In the genomic region with DNA sequence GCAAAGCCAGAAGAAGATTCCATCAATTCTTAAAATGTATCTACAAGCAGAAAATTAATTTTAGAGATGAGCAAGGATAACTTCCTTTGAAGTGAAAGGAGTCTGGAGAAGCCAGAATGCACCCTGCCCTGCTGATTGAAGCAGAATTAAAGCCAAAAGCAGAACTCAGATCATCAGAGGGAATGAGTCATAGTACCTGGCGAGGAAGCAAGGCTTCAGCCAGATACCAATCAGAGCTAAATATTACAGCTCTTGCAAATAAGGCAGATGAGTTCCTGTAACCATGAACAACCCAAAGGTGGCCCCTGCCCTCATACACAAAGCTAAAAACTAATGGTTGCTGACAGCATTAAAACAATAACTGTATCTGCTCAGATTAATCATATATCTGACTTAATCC, we compare ENCODE assay signal across 11 cellular contexts. TPM values are rescaled to one million over a fixed set of nuclear protein-coding genes. Genes with fewer than 3 reads are reported as not detected.
DNase-seq lines count a peak whose midpoint lies in the region; ATAC-seq, FAIRE-seq and TF ChIP-seq lines count a peak whose summit lies in the region.
"Had no signal": no experiment of that assay in that cellular context is flagged by ENCODE, and none has a peak within 500 bp of the region (broad histone marks: within the 10 kb centered on the region; RNA-seq: fewer than 3 reads in every experiment).

No MANE protein-coding gene starts in this region.

- no peak for TF ChIP-seq CTCF in bronchial epithelial cell (IDR thresholded peaks at IDR 0.05; ENCODE audit: insufficient read depth, low read length, severe bottlenecking)

- POLR2A ChIA-PET in CD8-positive, alpha-beta memory T cell (lab: Charles Lee) = no interaction called here

- FAIRE-seq in bronchial epithelial cell (lab: Jason Lieb, UNC) = no peak

- H3K4me1 ChIP-seq in CD8-positive, alpha-beta memory T cell (ENCODE audit: insufficient read depth, low read length) = no peaks in the 10 kb centered on the region
- H3K4me1 ChIP-seq: body of pancreas, thyroid gland had no signal

- no peak overlapping the region for H3K4me3 ChIP-seq in bronchial epithelial cell (ENCODE audit: low read depth, low read length)
- H3K4me3 ChIP-seq in CD8-positive, alpha-beta memory T cell (ENCODE audit: low read length) = no peak overlapping the region
- H3K4me3 ChIP-seq: body of pancreas, thyroid gland had no signal

- ATAC-seq in HG03442 (IDR thresholded peaks at IDR 0.05; ENCODE audit: unreplicated experiment) = no peak
- ATAC-seq: body of pancreas; naive thymus-derived CD8-positive, alpha-beta T cell had no signal

- H3K27ac ChIP-seq in CD8-positive, alpha-beta memory T cell (ENCODE audit: low read depth, low read length) = no peak overlapping the region
- H3K27ac ChIP-seq: body of pancreas, thyroid gland had no signal

- peaks cover 0 to 15% (median 5%) of the 10 kb centered on the region in 3 donors for H3K36me3 Mint-ChIP-seq in CD8-positive, alpha-beta memory T cell

- no peaks in the 10 kb centered on the region for H3K9me3 ChIP-seq in CD8-positive, alpha-beta memory T cell (ENCODE audit: low read length)
- H3K9me3 ChIP-seq: body of pancreas, thyroid gland had no signal

- H3K4me1 Mint-ChIP-seq in CD8-positive, alpha-beta memory T cell = no peaks in the 10 kb centered on the region

- H3K4me3 Mint-ChIP-seq in CD8-positive, alpha-beta memory T cell = no peak overlapping the region
- H3K4me3 Mint-ChIP-seq: naive thymus-derived CD8-positive, alpha-beta T cell had no signal

- CTCF ChIA-PET in CD8-positive, alpha-beta memory T cell (lab: Charles Lee) = no interaction called here

- H3K27me3 Mint-ChIP-seq in CD8-positive, alpha-beta memory T cell = peaks cover 38 to 62% of the 10 kb centered on the region in 2 donors

- peaks cover 13 to 28% (median 25%) of the 10 kb centered on the region in 5 donors for H3K9me3 Mint-ChIP-seq in CD8-positive, alpha-beta memory T cell

- DNase-seq in HCEC 1CT (peak; percentile 67), NOMO-1 (lab: John Stamatoyannopoulos, UW; ENCODE audit: unreplicated experiment in 2 of 2) (peak; percentile 75 to 91), bronchial epithelial cell (ENCODE audit: low read depth) (peak; percentile 93), pons (ENCODE audit: low spot score) (peak; percentile 28)
- DNase-seq in CD8-positive, alpha-beta memory T cell = no peak
- no peak for DNase-seq in stimulated activated CD4-positive, alpha-beta T cell treated with anti-CD3 and anti-CD28 coated beads, Interleukin-4, amount 100 ng/mL, for 4 hours
- DNase-seq: naive thymus-derived CD8-positive, alpha-beta T cell; stimulated activated CD4-positive, alpha-beta T cell treated with anti-CD3 and anti-CD28 coated beads, Interleukin-2, amount 100 ng/mL, for 24 hours; thyroid gland had no signal

- no peaks in the 10 kb centered on the region for H3K36me3 ChIP-seq in bronchial epithelial cell (ENCODE audit: control insufficient read depth, insufficient read depth, low read length)
- H3K36me3 ChIP-seq in CD8-positive, alpha-beta memory T cell (ENCODE audit: insufficient read depth, low read length) = no peaks in the 10 kb centered on the region
- H3K36me3 ChIP-seq: thyroid gland had no signal

- H3K27me3 ChIP-seq in bronchial epithelial cell (ENCODE audit: control insufficient read depth, insufficient read depth, low read length) = no peaks in the 10 kb centered on the region
- H3K27me3 ChIP-seq in CD8-positive, alpha-beta memory T cell (ENCODE audit: insufficient read depth, low read length, poor library complexity, severe bottlenecking) = no peaks in the 10 kb centered on the region
- H3K27me3 ChIP-seq: body of pancreas, thyroid gland had no signal

- no peak overlapping the region for H3K27ac Mint-ChIP-seq in CD8-positive, alpha-beta memory T cell
- H3K27ac Mint-ChIP-seq: naive thymus-derived CD8-positive, alpha-beta T cell had no signal

RNA-seq across cellular contexts. Expression of a gene that starts 10.4 kb away (rescaled TPM):
- total RNA-seq in bronchial epithelial cell = 15.5 and 16.3 TPM in 2 replicates
- total RNA-seq in CD8-positive, alpha-beta memory T cell = not detected
- polyA plus RNA-seq in CD8-positive, alpha-beta memory T cell = not detected
- total RNA-seq: body of pancreas; naive thymus-derived CD8-positive, alpha-beta T cell had no signal

RNA-seq across cellular contexts. Expression of a gene that starts 24.3 kb away (rescaled TPM):
- 24.1 and 25.0 TPM in 2 replicates for total RNA-seq in bronchial epithelial cell
- 100 to 1,000 TPM; 123 to 130 TPM for total RNA-seq in CD8-positive, alpha-beta memory T cell
- 40.3 TPM for polyA plus RNA-seq in CD8-positive, alpha-beta memory T cell

Comparison
In these comparisons a context has a peak if more than half of its experiments do, and no peak if none do; other contexts are left out.
1. DNase-seq: peak in HCEC 1CT (single experiment), NOMO-1 (2 of 2), bronchial epithelial cell (single experiment) and pons (single experiment); none in CD8-positive, alpha-beta memory T cell (0 of 5) and stimulated activated CD4-positive, alpha-beta T cell treated with anti-CD3 and anti-CD28 coated beads, Interleukin-4, amount 100 ng/mL, for 4 hours (0 of 2).
2. RNA of a gene that starts 10.4 kb away (total RNA-seq): 15.5 to 16.3 TPM in bronchial epithelial cell; not detected in CD8-positive, alpha-beta memory T cell; every median in the first group is over 10 times any median in the second.